Comparison of ENCODE assay signal across 18 cellular contexts in the genomic region with DNA sequence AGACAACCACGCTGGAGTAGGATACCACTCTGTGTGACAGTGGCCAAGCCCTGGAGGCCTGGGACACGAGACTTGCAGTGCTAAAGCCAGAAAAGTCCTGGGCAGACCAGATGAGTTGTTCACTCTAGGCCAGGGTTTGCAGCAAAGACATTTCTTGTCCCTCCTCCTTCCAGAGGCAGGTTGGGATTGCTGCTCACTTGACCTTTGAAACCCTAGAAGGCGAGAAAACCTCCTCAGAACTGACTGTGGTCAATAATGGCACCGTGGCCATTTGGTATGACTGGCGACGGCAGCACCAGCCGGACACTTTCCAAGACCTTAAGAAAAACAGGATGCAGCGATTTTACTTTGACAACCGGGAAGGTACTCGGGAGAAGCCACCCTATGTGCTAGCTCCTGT. TPM values are rescaled to one million over a fixed set of nuclear protein-coding genes. Genes with fewer than 3 reads are reported as not detected.
"Had no signal": no experiment of that assay in that cellular context is flagged by ENCODE, and none has a peak within 500 bp of the region (broad histone marks: within the 10 kb centered on the region; RNA-seq: fewer than 3 reads in every experiment).

No MANE protein-coding gene starts in this region.

- H3K9me3 ChIP-seq: colonic mucosa, heart left ventricle, mucosa of descending colon, neutrophil, right atrium auricular region had no signal

- H3K4me2 ChIP-seq: smooth muscle cell had no signal

- H3K36me3 ChIP-seq: colonic mucosa, heart left ventricle, neutrophil, right atrium auricular region had no signal

- H3K27ac ChIP-seq: colonic mucosa, heart left ventricle, neutrophil, right atrium auricular region had no signal

- ATAC-seq: heart left ventricle; mucosa of descending colon; natural killer cell treated with Interleukin-12 subunit alpha and Interleukin-12 subunit beta and Interleukin-15 and Interleukin-18, amount 100 ng/mL, for 72 hours had no signal

- FAIRE-seq: endothelial cell of umbilical vein had no signal

- H3K4me1 ChIP-seq: colonic mucosa, right atrium auricular region had no signal

- H3K27me3 ChIP-seq: colonic mucosa, heart left ventricle, neutrophil, right atrium auricular region had no signal

- H3K4me3 ChIP-seq: colonic mucosa, heart left ventricle, mucosa of descending colon, right atrium auricular region, smooth muscle cell had no signal

- DNase-seq: colonic mucosa; dermis blood vessel endothelial cell; foreskin melanocyte; heart left ventricle; hippocampal formation; kidney glomerular epithelial cell; mucosa of descending colon; posterior cingulate gyrus; stimulated activated CD4-positive, alpha-beta T cell treated with anti-CD3 and anti-CD28 coated beads, Interleukin-2, amount 100 ng/mL, for 48 hours; stimulated activated naive CD4-positive, alpha-beta T cell treated with Interleukin-2 at 50 U/mL for 16 hours; trophoblast cell had no signal

RNA-seq across cellular contexts. Expression of gene EPN3, which starts 9.8 kb away (rescaled TPM):
- total RNA-seq: endothelial cell of umbilical vein; natural killer cell treated with Interleukin-12 subunit alpha and Interleukin-12 subunit beta and Interleukin-15 and Interleukin-18, amount 100 ng/mL, for 72 hours; osteocyte had no signal
- polyA plus RNA-seq: endothelial cell of umbilical vein had no signal

RNA-seq across cellular contexts. Expression of gene CACNA1G, which starts 37.7 kb away (rescaled TPM):
- total RNA-seq: dermis blood vessel endothelial cell; endothelial cell of umbilical vein; glomerular endothelial cell; natural killer cell treated with Interleukin-12 subunit alpha and Interleukin-12 subunit beta and Interleukin-15 and Interleukin-18, amount 100 ng/mL, for 72 hours had no signal
- polyA plus RNA-seq: endothelial cell of umbilical vein had no signal
